Comparison of ENCODE assay signal across 26 cellular contexts in genomic region chr9:20771721-20772120, GRCh38.
"Had no signal": no experiment of that assay in that cellular context is flagged by ENCODE, and none has a peak within 500 bp of the region (broad histone marks: within the 10 kb centered on the region; RNA-seq: fewer than 3 reads in every experiment).

No MANE protein-coding gene starts in this region.

- DNase-seq: dermis blood vessel endothelial cell; effector memory CD4-positive, alpha-beta T cell; esophagus squamous epithelium; foreskin keratinocyte; heart left ventricle; hippocampal formation; left cardiac atrium; left lung; mesenchymal stem cell; mucosa of descending colon; naive thymus-derived CD4-positive, alpha-beta T cell; psoas muscle; right cardiac atrium; small intestine; stimulated activated CD4-positive, alpha-beta T cell treated with anti-CD3 and anti-CD28 coated beads, Interleukin-2, amount 100 ng/mL, for 24 hours; stimulated activated CD4-positive, alpha-beta T cell treated with anti-CD3 and anti-CD28 coated beads, Interleukin-4, amount 100 ng/mL, for 24 hours; stimulated activated naive CD4-positive, alpha-beta T cell treated with Interleukin-2 at 50 U/mL for 16 hours; stomach; thyroid gland; trophoblast cell had no signal

- H3K27me3 ChIP-seq: esophagus squamous epithelium, foreskin keratinocyte, gastroesophageal sphincter, heart left ventricle, left lung, neural progenitor cell, stomach, thyroid gland, vagina had no signal

- H3K4me3 ChIP-seq: coronary artery, esophagus squamous epithelium, gastroesophageal sphincter, heart left ventricle, left lung, mucosa of descending colon, neural progenitor cell, psoas muscle, stomach, thyroid gland, vagina had no signal

- H3K4me1 ChIP-seq: esophagus squamous epithelium, foreskin keratinocyte, gastroesophageal sphincter, heart left ventricle, left lung, parathyroid adenoma, psoas muscle, stomach, thyroid gland, vagina had no signal

- ATAC-seq: foreskin keratinocyte; gastroesophageal sphincter; left cardiac atrium; left lung; mucosa of descending colon; naive thymus-derived CD4-positive, alpha-beta T cell; right cardiac atrium; stimulated activated effector memory CD8-positive, alpha-beta T cell treated with anti-CD3 and anti-CD28 coated beads, Interleukin-12 subunit alpha, Interleukin-12 subunit beta, amount 100 ng/mL, for 72 hours had no signal

- H3K27ac ChIP-seq: coronary artery, esophagus squamous epithelium, foreskin keratinocyte, gastroesophageal sphincter, heart left ventricle, left lung, neural progenitor cell, parathyroid adenoma, psoas muscle, stomach, thyroid gland, vagina had no signal

- H3K9me3 ChIP-seq: esophagus squamous epithelium, gastroesophageal sphincter, left lung, mucosa of descending colon, psoas muscle, stomach, thyroid gland, vagina had no signal
